In the genomic region with DNA sequence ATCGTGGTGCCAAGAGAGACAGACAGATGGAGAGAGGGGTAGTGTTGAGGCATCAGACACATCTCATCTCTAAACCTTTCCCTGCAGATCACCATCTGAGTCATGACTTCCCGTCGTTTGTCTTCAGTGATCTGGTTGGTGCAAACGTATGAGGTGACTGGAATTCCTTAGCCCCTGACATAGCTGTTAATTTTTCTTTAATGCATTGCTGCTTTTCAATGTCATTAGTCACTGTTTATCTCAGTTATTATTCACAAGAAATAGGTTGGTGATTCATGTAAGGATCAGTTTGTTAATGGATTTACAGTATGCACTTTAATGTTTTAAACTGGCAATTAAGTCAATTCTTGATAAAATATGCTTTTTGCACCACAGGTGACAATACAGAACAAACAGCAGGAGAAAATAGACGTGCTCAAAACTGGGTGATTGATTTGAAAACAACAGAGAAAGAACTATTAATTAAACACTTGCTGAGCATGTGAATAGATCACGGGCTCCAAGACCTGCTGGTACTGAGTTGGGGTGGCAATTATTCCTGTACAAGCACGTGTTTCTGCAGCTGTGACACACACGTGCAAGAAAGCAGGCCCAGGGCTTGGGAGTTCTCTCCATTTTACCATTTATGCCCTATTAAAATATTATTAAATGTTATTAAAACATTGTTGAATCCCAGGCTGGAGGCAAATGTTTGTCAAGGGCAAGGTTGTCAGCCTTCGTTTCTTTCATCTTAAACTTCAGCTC, we compare ENCODE assay signal across 8 cellular contexts. TPM values are rescaled to one million over a fixed set of nuclear protein-coding genes. Genes with fewer than 3 reads are reported as not detected.
DNase-seq lines count a peak whose midpoint lies in the region; ATAC-seq and TF ChIP-seq lines count a peak whose summit lies in the region.
"Had no signal": no experiment of that assay in that cellular context is flagged by ENCODE, and none has a peak within 500 bp of the region (broad histone marks: within the 10 kb centered on the region; RNA-seq: fewer than 3 reads in every experiment).

No MANE protein-coding gene starts in this region.

- intact Hi-C loops in activated T-helper 2 cell treated with anti-CD3 and anti-CD28 coated beads, Interferon-gamma antibody, Interleukin-2, Interleukin-4, amounts not matched to agents 10 μg/mL and 5 μg/mL and 100 μg/mL, durations not matched to agents 14 hours and 24 hours and 36 hours (cut with micrococcal nuclease), result loop anchor here (1.0 to 5.0 kb wide), 3 partner anchors 16 to 145 kb away; a partner anchor contains a TSS
- intact Hi-C loops in naive thymus-derived CD4-positive, alpha-beta T cell (cut with micrococcal nuclease), result loop anchor here (1.0 to 5.0 kb wide), 8 partner anchors 16 to 919 kb away; a partner anchor contains a TSS

- peaks cover 22% of the 10 kb centered on the region in 2 donors for H3K4me1 ChIP-seq in naive thymus-derived CD4-positive, alpha-beta T cell (ENCODE audit: control insufficient read depth in 2 of 2, insufficient read depth in 2 of 2, low read length in 2 of 2)
- H3K4me1 ChIP-seq: parathyroid adenoma had no signal

- no peaks in the 10 kb centered on the region for H3K9me3 Mint-ChIP-seq in activated T-helper 2 cell treated with anti-CD3 and anti-CD28 coated beads, Interferon-gamma antibody, Interleukin-2, Interleukin-4, amounts not matched to agents 10 μg/mL and 5 μg/mL and 100 μg/mL, durations not matched to agents 14 hours and 24 hours and 36 hours
- peaks cover 0 to 1% (median 0%) of the 10 kb centered on the region in 11 donors for H3K9me3 Mint-ChIP-seq in naive thymus-derived CD4-positive, alpha-beta T cell

- no peak overlapping the region for H3K4me3 ChIP-seq in GM12865 (ENCODE audit: low read depth, low read length)
- H3K4me3 ChIP-seq in naive thymus-derived CD4-positive, alpha-beta T cell (ENCODE audit: low read length), result no peak overlapping the region

- H3K36me3 Mint-ChIP-seq in activated T-helper 2 cell treated with anti-CD3 and anti-CD28 coated beads, Interferon-gamma antibody, Interleukin-2, Interleukin-4, amounts not matched to agents 10 μg/mL and 5 μg/mL and 100 μg/mL, durations not matched to agents 14 hours and 24 hours and 36 hours (ENCODE audit: low read depth), result peaks cover 4% of the 10 kb centered on the region
- peaks cover 0 to 7% (median 0%) of the 10 kb centered on the region in 5 donors for H3K36me3 Mint-ChIP-seq in naive thymus-derived CD4-positive, alpha-beta T cell

- peaks cover 1% of the 10 kb centered on the region for H3K27me3 Mint-ChIP-seq in activated T-helper 2 cell treated with anti-CD3 and anti-CD28 coated beads, Interferon-gamma antibody, Interleukin-2, Interleukin-4, amounts not matched to agents 10 μg/mL and 5 μg/mL and 100 μg/mL, durations not matched to agents 14 hours and 24 hours and 36 hours (ENCODE audit: low read depth)
- H3K27me3 Mint-ChIP-seq in naive thymus-derived CD4-positive, alpha-beta T cell, result no peaks in the 10 kb centered on the region

- H3K36me3 ChIP-seq in naive thymus-derived CD4-positive, alpha-beta T cell (ENCODE audit: control insufficient read depth in 2 of 3, insufficient read depth in 3 of 3, low read length in 3 of 3), result no peaks in the 10 kb centered on the region

- no peaks in the 10 kb centered on the region for H3K9me3 ChIP-seq in naive thymus-derived CD4-positive, alpha-beta T cell (ENCODE audit: control insufficient read depth in 2 of 3, low read length in 3 of 3)

- H3K27ac ChIP-seq in naive thymus-derived CD4-positive, alpha-beta T cell (ENCODE audit: low read depth, low read length), result no peak overlapping the region
- H3K27ac ChIP-seq in caudate nucleus (ENCODE audit: low read depth, low read length), result no peak overlapping the region
- H3K27ac ChIP-seq: parathyroid adenoma had no signal

- CTCF ChIA-PET in naive thymus-derived CD4-positive, alpha-beta T cell (lab: Charles Lee), result interaction anchor here (0.6 kb wide), 1 partner anchor 138 kb away, joined by 3 read pairs; no protein-coding TSS in a partner anchor

- no peak for TF ChIP-seq CTCF in GM12865 (IDR thresholded peaks at IDR 0.05; ENCODE audit: insufficient read depth, low read depth, low read length, missing control alignments)

- DNase-seq in GM12865 (ENCODE audit: low read depth) (peak; percentile 46), Kasumi-1 (lab: John Stamatoyannopoulos, UW) (peak; percentile 49 to 59), caudate nucleus (lab: John Stamatoyannopoulos, UW) (no peak)
- DNase-seq in activated T-helper 2 cell treated with anti-CD3 and anti-CD28 coated beads, Interferon-gamma antibody, Interleukin-2, Interleukin-4, amounts not matched to agents 10 μg/mL and 5 μg/mL and 100 μg/mL, durations not matched to agents 14 hours and 24 hours and 36 hours (ENCODE audit: low spot score), result no peak
- DNase-seq in naive thymus-derived CD4-positive, alpha-beta T cell, result no peak

- H3K27ac Mint-ChIP-seq in activated T-helper 2 cell treated with anti-CD3 and anti-CD28 coated beads, Interferon-gamma antibody, Interleukin-2, Interleukin-4, amounts not matched to agents 10 μg/mL and 5 μg/mL and 100 μg/mL, durations not matched to agents 14 hours and 24 hours and 36 hours, result peak overlapping the region; percentile 46
- peak overlapping the region; percentile 45 to 97 (median 92) for H3K27ac Mint-ChIP-seq in naive thymus-derived CD4-positive, alpha-beta T cell

- peaks cover 53% of the 10 kb centered on the region for H3K4me1 Mint-ChIP-seq in activated T-helper 2 cell treated with anti-CD3 and anti-CD28 coated beads, Interferon-gamma antibody, Interleukin-2, Interleukin-4, amounts not matched to agents 10 μg/mL and 5 μg/mL and 100 μg/mL, durations not matched to agents 14 hours and 24 hours and 36 hours (ENCODE audit: low read depth)
- H3K4me1 Mint-ChIP-seq in naive thymus-derived CD4-positive, alpha-beta T cell, result peaks cover 33 to 67% (median 43%) of the 10 kb centered on the region in 7 donors

- H3K27me3 ChIP-seq in naive thymus-derived CD4-positive, alpha-beta T cell (ENCODE audit: control insufficient read depth in 2 of 2, insufficient read depth in 2 of 2, low read length in 2 of 2), result no peaks in the 10 kb centered on the region

- H3K4me3 Mint-ChIP-seq in activated T-helper 2 cell treated with anti-CD3 and anti-CD28 coated beads, Interferon-gamma antibody, Interleukin-2, Interleukin-4, amounts not matched to agents 10 μg/mL and 5 μg/mL and 100 μg/mL, durations not matched to agents 14 hours and 24 hours and 36 hours (ENCODE audit: low read depth), result peak overlapping the region; percentile 26
- H3K4me3 Mint-ChIP-seq in naive thymus-derived CD4-positive, alpha-beta T cell, result peak overlapping the region in 7 of 10 donors; percentile 11 to 95 (median 41)

- POLR2A ChIA-PET in naive thymus-derived CD4-positive, alpha-beta T cell (lab: Charles Lee), result interaction anchor here (0.5 to 1.2 kb wide), 2 partner anchors 14 to 16 kb away, joined by 3 to 4 read pairs; no protein-coding TSS in a partner anchor

- no peak for ATAC-seq in naive thymus-derived CD4-positive, alpha-beta T cell
- ATAC-seq in GM21528 (IDR thresholded peaks at IDR 0.05; ENCODE audit: low FRiP score, unreplicated experiment), result no peak
- ATAC-seq in HG02852 (IDR thresholded peaks at IDR 0.05; ENCODE audit: unreplicated experiment), result no peak

RNA-seq across cellular contexts. Expression of a gene that starts 1.4 kb away (rescaled TPM):
- 10.3 and 12.1 TPM in 2 replicates for total RNA-seq in activated T-helper 2 cell treated with anti-CD3 and anti-CD28 coated beads, Interferon-gamma antibody, Interleukin-2, Interleukin-4, amounts not matched to agents 10 μg/mL and 5 μg/mL and 100 μg/mL, durations not matched to agents 14 hours and 24 hours and 36 hours
- total RNA-seq in naive thymus-derived CD4-positive, alpha-beta T cell, result 10 to 100 TPM; 21.3 to 46.8 (median 36.9) TPM
- polyA plus RNA-seq in naive thymus-derived CD4-positive, alpha-beta T cell, result 10 to 100 TPM; 27.3 to 44.1 TPM

Comparison
In these comparisons a context has a peak if more than half of its experiments do, and no peak if none do; other contexts are left out.
1. DNase-seq: peak in GM12865 (single experiment) and Kasumi-1 (2 of 2); none in activated T-helper 2 cell treated with anti-CD3 and anti-CD28 coated beads, Interferon-gamma antibody, Interleukin-2, Interleukin-4, amounts not matched to agents 10 μg/mL and 5 μg/mL and 100 μg/mL, durations not matched to agents 14 hours and 24 hours and 36 hours (single experiment), naive thymus-derived CD4-positive, alpha-beta T cell (0 of 9) and caudate nucleus (0 of 61).